In genomic region chr5:133723651-133724366, GRCh38 we compare ENCODE assay signal across 12 cellular contexts.
A peak's percentile ranks its signal among the peaks of the same experiment; 100 is the strongest.
DNase-seq lines count a peak whose midpoint lies in the region; ATAC-seq, FAIRE-seq and TF ChIP-seq lines count a peak whose summit lies in the region.
"Had no signal": no experiment of that assay in that cellular context is flagged by ENCODE, and none has a peak within 500 bp of the region (broad histone marks: within the 10 kb centered on the region; RNA-seq: fewer than 3 reads in every experiment).

No MANE protein-coding gene starts in this region.

- no peak overlapping the region for H3K27ac Mint-ChIP-seq in osteocyte (ENCODE audit: unreplicated experiment)
- H3K27ac Mint-ChIP-seq: CD4-positive, CD25-positive, alpha-beta regulatory T cell had no signal

- peaks cover 19% of the 10 kb centered on the region for H3K9me3 Mint-ChIP-seq in osteocyte (ENCODE audit: unreplicated experiment)

- H3K36me3 Mint-ChIP-seq in osteocyte (ENCODE audit: unreplicated experiment): no peaks in the 10 kb centered on the region

- TF ChIP-seq CTCF in bronchial epithelial cell (IDR thresholded peaks at IDR 0.05; ENCODE audit: insufficient read depth, low read length, severe bottlenecking) (no peak), osteocyte (IDR thresholded peaks at IDR 0.05) (no peak)

- no peak overlapping the region for H3K4me3 Mint-ChIP-seq in osteocyte (ENCODE audit: unreplicated experiment)
- H3K4me3 Mint-ChIP-seq: CD4-positive, CD25-positive, alpha-beta regulatory T cell had no signal

- H3K4me1 Mint-ChIP-seq in osteocyte (ENCODE audit: unreplicated experiment): peaks cover 3% of the 10 kb centered on the region
- H3K4me1 Mint-ChIP-seq: CD4-positive, CD25-positive, alpha-beta regulatory T cell had no signal

- ATAC-seq in GM18498 (IDR thresholded peaks at IDR 0.05; ENCODE audit: unreplicated experiment): no peak

- H3K36me3 ChIP-seq in bronchial epithelial cell (ENCODE audit: control insufficient read depth, insufficient read depth, low read length): no peaks in the 10 kb centered on the region

- no peak overlapping the region for H3K4me3 ChIP-seq in bronchial epithelial cell (ENCODE audit: low read depth, low read length)
- H3K4me3 ChIP-seq: GM23248 had no signal

- H3K27me3 ChIP-seq in bronchial epithelial cell (ENCODE audit: control insufficient read depth, insufficient read depth, low read length): no peaks in the 10 kb centered on the region

- peak; percentile 32 for FAIRE-seq in bronchial epithelial cell (lab: Jason Lieb, UNC)
- FAIRE-seq: H54 had no signal

- peak; percentile 38 for DNase-seq in activated CD8-positive, alpha-beta memory T cell treated with anti-CD3 and anti-CD28 coated beads for 24 hours
- no peak for DNase-seq in activated CD8-positive, alpha-beta memory T cell treated with anti-CD3 and anti-CD28 coated beads, Interleukin-2, amount 50 U/mL, for 4 hours
- DNase-seq in bronchial epithelial cell (ENCODE audit: low read depth) (no peak), osteocyte (ENCODE audit: extremely low spot score, unreplicated experiment) (peak; percentile 75), NCI-H526 (lab: John Stamatoyannopoulos, UW) (no peak), HuH-7.5 (ENCODE audit: low spot score) (no peak)
- DNase-seq: CD4-positive, CD25-positive, alpha-beta regulatory T cell; DMS53; GF-D8; GM23248 had no signal

- H3K27me3 Mint-ChIP-seq in osteocyte (ENCODE audit: unreplicated experiment): peaks cover 18% of the 10 kb centered on the region

Comparison
In these comparisons a context has a peak if more than half of its experiments do, and no peak if none do; other contexts are left out.
1. DNase-seq: peak in activated CD8-positive, alpha-beta memory T cell treated with anti-CD3 and anti-CD28 coated beads for 24 hours (single experiment) and osteocyte (single experiment); none in activated CD8-positive, alpha-beta memory T cell treated with anti-CD3 and anti-CD28 coated beads, Interleukin-2, amount 50 U/mL, for 4 hours (single experiment), bronchial epithelial cell (single experiment), NCI-H526 (0 of 2) and HuH-7.5 (single experiment).